20 cellular contexts compared by ENCODE assay signal in the genomic region with DNA sequence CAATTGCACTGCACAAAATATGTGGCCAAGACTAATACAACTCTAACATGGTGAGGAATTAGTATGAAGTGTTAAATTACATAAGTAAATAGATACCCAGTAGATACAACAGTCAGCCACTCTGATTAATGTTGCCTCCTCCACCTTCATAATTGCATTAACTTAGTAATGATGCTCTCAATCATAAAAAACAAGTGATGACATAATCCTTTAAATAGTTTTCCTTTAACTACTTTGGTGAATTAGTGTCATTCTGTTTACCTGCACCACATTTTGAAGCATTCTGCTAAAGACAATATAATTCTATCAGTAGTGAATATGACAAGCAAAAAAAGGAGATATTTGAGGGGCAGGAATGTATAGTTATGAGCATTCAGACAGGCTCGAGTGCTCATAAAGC.
"Had no signal": no experiment of that assay in that cellular context is flagged by ENCODE, and none has a peak within 500 bp of the region (broad histone marks: within the 10 kb centered on the region; RNA-seq: fewer than 3 reads in every experiment).

No MANE protein-coding gene starts in this region.

- H3K27me3 Mint-ChIP-seq: IgD-negative memory B cell had no signal

- H3K4me3 ChIP-seq: K562 had no signal

- H3K36me3 Mint-ChIP-seq: IgD-negative memory B cell, T-cell had no signal

- H3K4me3 Mint-ChIP-seq: IgD-negative memory B cell; T-cell; T-helper 1 cell treated with Interleukin-12 subunit alpha and Interleukin-12 subunit beta and Interleukin-4 antibody, amounts not matched to agents 30 μg/mL and 1 μg/mL, for 36 hours had no signal

- H3K9me3 ChIP-seq: SK-N-SH had no signal

- DNase-seq: Kasumi-1, MM.1S, NCI-H1092 treated with DMSO at 0.1 percent for 48 hours, NCI-H1417 treated with DMSO at 0.1 percent for 48 hours, NCI-H146, NCI-H1694 treated with DMSO at 0.1 percent for 48 hours, NCI-H1930, NCI-H2081, NCI-H2227 treated with DMSO at 0.1 percent for 48 hours, NCI-H524, NCI-H526 treated with DMSO at 0.1 percent for 48 hours, RPMI8226, SHP77, SK-N-SH, SW 1271, T-cell had no signal

- H3K27ac Mint-ChIP-seq: IgD-negative memory B cell; T-cell; T-helper 1 cell treated with Interleukin-12 subunit alpha and Interleukin-12 subunit beta and Interleukin-4 antibody, amounts not matched to agents 30 μg/mL and 1 μg/mL, for 36 hours had no signal

- H3K4me1 Mint-ChIP-seq: IgD-negative memory B cell, T-cell had no signal

- H3K27ac ChIP-seq: KMS-11 had no signal
